In the genomic region with DNA sequence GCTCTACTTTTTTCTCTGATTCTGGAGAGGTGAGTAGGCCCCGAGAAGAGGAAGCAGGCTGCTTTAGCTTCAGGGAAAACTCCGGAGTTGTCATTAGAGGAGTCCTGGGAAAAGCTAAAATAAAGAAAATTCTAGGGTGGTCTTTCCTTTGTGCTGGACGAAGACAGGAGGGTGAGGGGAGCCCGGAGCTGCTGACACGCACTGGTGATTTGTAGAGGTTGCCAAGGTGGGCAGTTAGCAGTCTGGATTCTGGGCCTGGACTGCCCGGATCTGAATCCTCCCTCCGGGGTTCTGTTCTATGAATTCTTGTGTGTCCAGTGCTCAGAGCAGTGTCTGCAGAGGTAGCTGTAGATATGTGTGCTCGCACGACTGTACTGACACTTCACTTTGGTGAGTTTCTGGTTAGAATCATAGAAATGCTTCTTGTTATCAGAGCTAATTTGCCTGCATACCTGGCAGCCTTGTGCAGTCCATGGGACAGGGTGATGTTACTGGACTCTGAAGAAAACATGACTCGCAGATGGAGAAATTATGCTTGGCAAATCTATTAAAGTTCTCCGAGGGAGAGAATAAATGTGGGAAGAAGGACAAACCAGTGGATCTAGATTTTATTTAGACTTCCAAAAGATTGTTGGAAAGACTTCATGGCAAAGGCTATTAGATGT, we compare ENCODE assay signal across 15 cellular contexts. TPM values are rescaled to one million over a fixed set of nuclear protein-coding genes. Genes with fewer than 3 reads are reported as not detected.
DNase-seq lines count a peak whose midpoint lies in the region; ATAC-seq and TF ChIP-seq lines count a peak whose summit lies in the region.
"Had no signal": no experiment of that assay in that cellular context is flagged by ENCODE, and none has a peak within 500 bp of the region (broad histone marks: within the 10 kb centered on the region; RNA-seq: fewer than 3 reads in every experiment).

No MANE protein-coding gene starts in this region.

- intact Hi-C loops in heart right ventricle (cut with DNase I): no loop called here
- intact Hi-C loops in tibial artery (cut with DNase I; ENCODE audit: low total_unique reads): no loop called here

- H3K9me3 Mint-ChIP-seq in WTC11: peaks cover 5% of the 10 kb centered on the region; the same call in 1 of the 2 replicates
- H3K9me3 Mint-ChIP-seq in mesothelial cell of epicardium: no peaks in the 10 kb centered on the region
- H3K9me3 Mint-ChIP-seq: memory B cell had no signal

- H3K4me3 ChIP-seq in heart right ventricle: no peak overlapping the region
- H3K4me3 ChIP-seq in tibial artery: no peak overlapping the region
- H3K4me3 ChIP-seq: SK-N-MC had no signal

- no peaks in the 10 kb centered on the region for H3K36me3 ChIP-seq in heart right ventricle
- no peaks in the 10 kb centered on the region for H3K36me3 ChIP-seq in tibial artery

- no peaks in the 10 kb centered on the region for H3K27me3 Mint-ChIP-seq in WTC11 (ENCODE audit: low read depth)
- no peaks in the 10 kb centered on the region for H3K27me3 Mint-ChIP-seq in mesothelial cell of epicardium (ENCODE audit: low read depth)

- DNase-seq in WTC11 (ENCODE audit: low spot score): no peak
- DNase-seq in heart right ventricle: no peak
- DNase-seq in mesothelial cell of epicardium (ENCODE audit: low spot score in 2 of 2, unreplicated experiment in 2 of 2): no peak
- peak in 1 of 2 donors; percentile 58 for DNase-seq in tibial artery
- DNase-seq in epidermal melanocyte (ENCODE audit: insufficient read length, low spot score): no peak
- DNase-seq in hepatic stellate cell (ENCODE audit: low spot score): no peak
- DNase-seq: activated gamma-delta T cell; C1 segment of cervical spinal cord; DND-41; stimulated activated CD4-positive, alpha-beta T cell treated with anti-CD3 and anti-CD28 coated beads, Interleukin-1b, Interleukin-23, amount 100 ng/mL, for 48 hours; stimulated activated CD8-positive, alpha-beta memory T cell treated with anti-CD3 and anti-CD28 coated beads, Interleukin-4, amount 100 ng/mL, for 48 hours had no signal

- H3K36me3 Mint-ChIP-seq in WTC11 (peaks cover 10% of the 10 kb centered on the region), mesothelial cell of epicardium (no peaks in the 10 kb centered on the region)

- no peaks in the 10 kb centered on the region for H3K27me3 ChIP-seq in heart right ventricle
- H3K27me3 ChIP-seq in tibial artery: no peaks in the 10 kb centered on the region

- POLR2A ChIA-PET in WTC11 (lab: Charles Lee): interaction anchor here (0.7 to 1.4 kb wide), 3 partner anchors 12 to 47 kb away, joined by 3 to 10 read pairs (median 3); a partner anchor contains a TSS

- peak overlapping the region; percentile 97 for H3K27ac Mint-ChIP-seq in WTC11
- H3K27ac Mint-ChIP-seq in mesothelial cell of epicardium: peak overlapping the region; percentile 91
- H3K27ac Mint-ChIP-seq: memory B cell had no signal

- H3K4me1 Mint-ChIP-seq in WTC11: peaks cover 90% of the 10 kb centered on the region
- peaks cover 61% of the 10 kb centered on the region for H3K4me1 Mint-ChIP-seq in mesothelial cell of epicardium
- H3K4me1 Mint-ChIP-seq: memory B cell had no signal

- WGBS in heart right ventricle, 2 donors: 31 to 50% methylated on average over 11 of the region's 11 CpGs

- H3K4me1 ChIP-seq in heart right ventricle (peaks cover 0 to 73% (median 28%) of the 10 kb centered on the region in 9 donors), tibial artery (peaks cover 0 to 7% (median 0%) of the 10 kb centered on the region in 4 donors)

- CTCF ChIA-PET in WTC11 (lab: Charles Lee): interaction anchor here (0.8 to 2.2 kb wide), 13 partner anchors 12 to 172 kb away, joined by 3 to 16 read pairs (median 5); a partner anchor contains a TSS

- ATAC-seq in WTC11 (peak; percentile 3; the same call in 1 of the 2 replicates), heart right ventricle (peak in 6 of 8 donors; percentile 13 to 56 (median 40)), HG03039 (IDR thresholded peaks at IDR 0.05; ENCODE audit: unreplicated experiment) (no peak), HG03135 (IDR thresholded peaks at IDR 0.05; ENCODE audit: unreplicated experiment) (no peak)

- H3K4me3 Mint-ChIP-seq in WTC11: peak overlapping the region; percentile 74
- no peak overlapping the region for H3K4me3 Mint-ChIP-seq in mesothelial cell of epicardium
- H3K4me3 Mint-ChIP-seq: memory B cell had no signal

- H3K27ac ChIP-seq in heart right ventricle (peak overlapping the region in 6 of 10 donors; percentile 40 to 77 (median 57)), tibial artery (peak overlapping the region; percentile 29 to 40)
- H3K27ac ChIP-seq: SK-N-MC had no signal

- TF ChIP-seq CTCF in WTC11 (IDR thresholded peaks at IDR 0.05) (no peak), heart right ventricle (IDR thresholded peaks at IDR 0.05) (no peak), mesothelial cell of epicardium (IDR thresholded peaks at IDR 0.05; ENCODE audit: unreplicated experiment) (no peak), tibial artery (IDR thresholded peaks at IDR 0.05) (no peak)

- H3K9me3 ChIP-seq in heart right ventricle (peaks cover 0 to 6% (median 0%) of the 10 kb centered on the region in 11 donors), tibial artery (no peaks in the 10 kb centered on the region)

TF ChIP-seq in WTC11, 78 proteins besides CTCF, POLR2A, EP300 and RAD21 (continues in another document):
- TF ChIP-seq, protein P1, sequence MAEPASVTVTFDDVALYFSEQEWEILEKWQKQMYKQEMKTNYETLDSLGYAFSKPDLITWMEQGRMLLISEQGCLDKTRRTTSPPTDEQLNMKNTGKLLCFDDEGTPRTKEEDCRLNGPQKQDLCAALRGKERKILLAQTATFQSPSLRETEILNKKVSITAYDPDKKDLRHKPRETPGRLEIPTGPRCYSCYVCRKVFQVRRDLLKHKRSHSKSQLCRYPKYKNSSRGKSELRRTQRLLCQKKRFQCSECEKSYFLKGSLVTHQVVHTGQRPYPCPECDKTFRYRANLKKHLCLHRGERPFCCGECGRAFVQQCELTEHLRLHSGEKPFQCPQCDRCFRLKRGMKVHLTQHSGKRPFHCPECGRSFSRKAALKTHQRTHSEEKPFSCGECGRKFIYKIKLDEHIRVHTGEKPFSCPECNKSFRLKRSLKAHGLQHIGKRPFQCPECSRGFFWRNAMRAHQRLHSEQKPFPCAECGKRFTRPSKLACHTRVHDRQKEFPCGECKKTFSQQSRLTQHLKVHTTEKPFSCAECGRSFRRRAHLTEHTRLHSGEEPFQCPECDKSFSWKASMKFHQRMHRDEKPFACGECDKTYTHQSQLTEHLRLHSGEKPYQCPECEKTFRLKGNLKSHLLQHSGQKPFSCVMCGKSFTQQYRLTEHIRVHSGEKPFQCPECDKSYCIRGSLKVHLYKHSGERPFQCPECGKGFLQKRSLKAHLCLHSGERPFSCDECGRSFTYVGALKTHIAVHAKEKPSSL (CRISPR knock-in tag; conservative IDR thresholded peaks at IDR 0.05): no peak
- no peak for TF ChIP-seq TP53 (CRISPR knock-in tag; IDR thresholded peaks at IDR 0.05)
- TF ChIP-seq GRHL2 (CRISPR knock-in tag; IDR thresholded peaks at IDR 0.05; ENCODE audit: insufficient replicate concordance, severe bottlenecking): no peak
- TF ChIP-seq ZNF232 (CRISPR knock-in tag; IDR thresholded peaks at IDR 0.05): no peak
- TF ChIP-seq, protein P2, sequence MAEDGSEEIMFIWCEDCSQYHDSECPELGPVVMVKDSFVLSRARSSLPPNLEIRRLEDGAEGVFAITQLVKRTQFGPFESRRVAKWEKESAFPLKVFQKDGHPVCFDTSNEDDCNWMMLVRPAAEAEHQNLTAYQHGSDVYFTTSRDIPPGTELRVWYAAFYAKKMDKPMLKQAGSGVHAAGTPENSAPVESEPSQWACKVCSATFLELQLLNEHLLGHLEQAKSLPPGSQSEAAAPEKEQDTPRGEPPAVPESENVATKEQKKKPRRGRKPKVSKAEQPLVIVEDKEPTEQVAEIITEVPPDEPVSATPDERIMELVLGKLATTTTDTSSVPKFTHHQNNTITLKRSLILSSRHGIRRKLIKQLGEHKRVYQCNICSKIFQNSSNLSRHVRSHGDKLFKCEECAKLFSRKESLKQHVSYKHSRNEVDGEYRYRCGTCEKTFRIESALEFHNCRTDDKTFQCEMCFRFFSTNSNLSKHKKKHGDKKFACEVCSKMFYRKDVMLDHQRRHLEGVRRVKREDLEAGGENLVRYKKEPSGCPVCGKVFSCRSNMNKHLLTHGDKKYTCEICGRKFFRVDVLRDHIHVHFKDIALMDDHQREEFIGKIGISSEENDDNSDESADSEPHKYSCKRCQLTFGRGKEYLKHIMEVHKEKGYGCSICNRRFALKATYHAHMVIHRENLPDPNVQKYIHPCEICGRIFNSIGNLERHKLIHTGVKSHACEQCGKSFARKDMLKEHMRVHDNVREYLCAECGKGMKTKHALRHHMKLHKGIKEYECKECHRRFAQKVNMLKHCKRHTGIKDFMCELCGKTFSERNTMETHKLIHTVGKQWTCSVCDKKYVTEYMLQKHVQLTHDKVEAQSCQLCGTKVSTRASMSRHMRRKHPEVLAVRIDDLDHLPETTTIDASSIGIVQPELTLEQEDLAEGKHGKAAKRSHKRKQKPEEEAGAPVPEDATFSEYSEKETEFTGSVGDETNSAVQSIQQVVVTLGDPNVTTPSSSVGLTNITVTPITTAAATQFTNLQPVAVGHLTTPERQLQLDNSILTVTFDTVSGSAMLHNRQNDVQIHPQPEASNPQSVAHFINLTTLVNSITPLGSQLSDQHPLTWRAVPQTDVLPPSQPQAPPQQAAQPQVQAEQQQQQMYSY (CRISPR knock-in tag; IDR thresholded peaks at IDR 0.05): no peak
- TF ChIP-seq TEAD1 (CRISPR knock-in tag; IDR thresholded peaks at IDR 0.05): no peak
- no peak for TF ChIP-seq ESRRA (CRISPR knock-in tag; IDR thresholded peaks at IDR 0.05; ENCODE audit: borderline replicate concordance)
- TF ChIP-seq, protein P3, sequence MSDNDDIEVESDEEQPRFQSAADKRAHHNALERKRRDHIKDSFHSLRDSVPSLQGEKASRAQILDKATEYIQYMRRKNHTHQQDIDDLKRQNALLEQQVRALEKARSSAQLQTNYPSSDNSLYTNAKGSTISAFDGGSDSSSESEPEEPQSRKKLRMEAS (CRISPR knock-in tag; IDR thresholded peaks at IDR 0.05): no peak
- TF ChIP-seq CBFB (CRISPR knock-in tag; IDR thresholded peaks at IDR 0.05; ENCODE audit: low read depth): no peak

RNA-seq across cellular contexts. Expression of a gene that starts 12.0 kb away (rescaled TPM):
- total RNA-seq in WTC11 (2021): 57.3 to 69.5 TPM (median 67.1 TPM) in 3 replicates
- total RNA-seq in heart right ventricle: 10 to 100 TPM in 9 of 10 donors, 1 to 10 TPM in 1; 8.0 to 42.9 (median 35.5) TPM
- polyA plus RNA-seq in heart right ventricle: 1 to 10 TPM; 2.7 to 6.9 TPM
- 34.1 to 36.4 TPM (median 35.7 TPM) in 3 replicates for total RNA-seq in mesothelial cell of epicardium

Comparison
In these comparisons a context has a peak if more than half of its experiments do, and no peak if none do; other contexts are left out.
1. ATAC-seq: peak in WTC11 (single experiment) and heart right ventricle (6 of 8); none in HG03039 (single experiment) and HG03135 (single experiment).